ENCODE assay signal across 30 cellular contexts in genomic region chr7:141232286-141233051, GRCh38.
"Had no signal": no experiment of that assay in that cellular context is flagged by ENCODE, and none has a peak within 500 bp of the region (broad histone marks: within the 10 kb centered on the region; RNA-seq: fewer than 3 reads in every experiment).

No MANE protein-coding gene starts in this region.

- H3K9ac ChIP-seq: parathyroid adenoma had no signal

- H3K4me1 ChIP-seq: psoas muscle, sigmoid colon, spleen, suprapubic skin, testis, tibial artery, transverse colon, upper lobe of left lung, vagina had no signal

- H3K27ac Mint-ChIP-seq: naive thymus-derived CD8-positive, alpha-beta T cell; natural killer cell treated with Interleukin-12 subunit alpha and Interleukin-12 subunit beta and Interleukin-15 and Interleukin-18, amount 100 ng/mL, for 72 hours; nephron progenitor cell; progenitor cell of endocrine pancreas; stimulated activated memory B cell treated with anti-CD40 and anti-IgM and Interleukin-4, amounts not matched to agents 10 μg/mL and 1 μg/mL and 100 μg/mL, for 72 hours; stimulated activated naive CD8-positive, alpha-beta T cell treated with anti-CD3 and anti-CD28 coated beads, Interleukin-15, amount 100 ng/mL, for 72 hours had no signal

- H3K9me3 ChIP-seq: neutrophil, psoas muscle, right lobe of liver, sigmoid colon, spleen, suprapubic skin, testis, tibial artery, transverse colon, upper lobe of left lung, vagina had no signal

- H3K36me3 ChIP-seq: neutrophil, right lobe of liver, sigmoid colon, spleen, suprapubic skin, tibial artery, transverse colon, upper lobe of left lung, vagina had no signal

- H3K9me3 Mint-ChIP-seq: naive thymus-derived CD8-positive, alpha-beta T cell; natural killer cell treated with Interleukin-12 subunit alpha and Interleukin-12 subunit beta and Interleukin-15 and Interleukin-18, amount 100 ng/mL, for 72 hours; nephron progenitor cell; neural crest cell; stimulated activated memory B cell treated with anti-CD40 and anti-IgM and Interleukin-4, amounts not matched to agents 10 μg/mL and 1 μg/mL and 100 μg/mL, for 72 hours; stimulated activated naive CD8-positive, alpha-beta T cell treated with anti-CD3 and anti-CD28 coated beads, Interleukin-15, amount 100 ng/mL, for 72 hours had no signal

- H3K27ac ChIP-seq: neutrophil, parathyroid adenoma, psoas muscle, right lobe of liver, sigmoid colon, skin epidermis, spleen, suprapubic skin, testis, tibial artery, transverse colon, upper lobe of left lung, vagina had no signal

- H3K4me3 ChIP-seq: psoas muscle, right lobe of liver, sigmoid colon, skin epidermis, smooth muscle cell, spleen, suprapubic skin, testis, tibial artery, transverse colon, upper lobe of left lung, vagina had no signal

- H3K4me3 Mint-ChIP-seq: naive thymus-derived CD8-positive, alpha-beta T cell; natural killer cell treated with Interleukin-12 subunit alpha and Interleukin-12 subunit beta and Interleukin-15 and Interleukin-18, amount 100 ng/mL, for 72 hours; nephron progenitor cell; neural crest cell; stimulated activated memory B cell treated with anti-CD40 and anti-IgM and Interleukin-4, amounts not matched to agents 10 μg/mL and 1 μg/mL and 100 μg/mL, for 72 hours; stimulated activated naive CD8-positive, alpha-beta T cell treated with anti-CD3 and anti-CD28 coated beads, Interleukin-15, amount 100 ng/mL, for 72 hours had no signal

- H3K4me2 ChIP-seq: smooth muscle cell had no signal

- DNase-seq: naive thymus-derived CD8-positive, alpha-beta T cell; nephron progenitor cell; posterior cingulate gyrus; psoas muscle; right cardiac atrium; right lobe of liver; sigmoid colon; spleen; stimulated activated CD4-positive, alpha-beta T cell treated with anti-CD3 and anti-CD28 coated beads, Interleukin-12 subunit alpha, Interleukin-12 subunit beta, amount 100 ng/mL, for 4 hours; stimulated activated CD4-positive, alpha-beta T cell treated with anti-CD3 and anti-CD28 coated beads, Interleukin-1b, Interleukin-23, amount 100 ng/mL, for 48 hours; stimulated activated CD4-positive, alpha-beta T cell treated with anti-CD3 and anti-CD28 coated beads, Interleukin-4, amount 100 ng/mL, for 1 hour; stimulated activated CD4-positive, alpha-beta T cell treated with anti-CD3 and anti-CD28 coated beads, Interleukin-4, amount 100 ng/mL, for 4 hours; stimulated activated CD8-positive, alpha-beta memory T cell treated with anti-CD3 and anti-CD28 coated beads, Interleukin-4, amount 100 ng/mL, for 48 hours; stimulated activated naive CD4-positive, alpha-beta T cell; stimulated activated naive CD8-positive, alpha-beta T cell treated with anti-CD3 and anti-CD28 coated beads, Interleukin-15, amount 100 ng/mL, for 72 hours; stimulated activated naive CD8-positive, alpha-beta T cell treated with anti-CD3 and anti-CD28 coated beads, Interleukin-15, Interleukin-2, amounts not matched to agents 100 U/mL and 50 U/mL, for 24 hours; testis; tibial artery; transverse colon; upper lobe of left lung had no signal

- ATAC-seq: naive thymus-derived CD8-positive, alpha-beta T cell; natural killer cell treated with Interleukin-12 subunit alpha and Interleukin-12 subunit beta and Interleukin-15 and Interleukin-18, amount 100 ng/mL, for 72 hours; stimulated activated memory B cell treated with anti-CD40 and anti-IgM and Interleukin-4, amounts not matched to agents 10 μg/mL and 1 μg/mL and 100 μg/mL, for 72 hours; stimulated activated naive CD8-positive, alpha-beta T cell treated with anti-CD3 and anti-CD28 coated beads, Interleukin-15, amount 100 ng/mL, for 72 hours; stimulated activated naive CD8-positive, alpha-beta T cell treated with anti-CD3 and anti-CD28 coated beads, Interleukin-15, Interleukin-2, amounts not matched to agents 100 U/mL and 50 U/mL, for 24 hours had no signal

- H3K36me3 Mint-ChIP-seq: naive thymus-derived CD8-positive, alpha-beta T cell; natural killer cell treated with Interleukin-12 subunit alpha and Interleukin-12 subunit beta and Interleukin-15 and Interleukin-18, amount 100 ng/mL, for 72 hours; stimulated activated memory B cell treated with anti-CD40 and anti-IgM and Interleukin-4, amounts not matched to agents 10 μg/mL and 1 μg/mL and 100 μg/mL, for 72 hours had no signal

- H3K27me3 ChIP-seq: neutrophil, right lobe of liver, sigmoid colon, suprapubic skin, testis, tibial artery, transverse colon, upper lobe of left lung, vagina had no signal

- H3K27me3 Mint-ChIP-seq: progenitor cell of endocrine pancreas had no signal

- H2AFZ ChIP-seq: parathyroid adenoma had no signal

- H3K4me1 Mint-ChIP-seq: naive thymus-derived CD8-positive, alpha-beta T cell; stimulated activated memory B cell treated with anti-CD40 and anti-IgM and Interleukin-4, amounts not matched to agents 10 μg/mL and 1 μg/mL and 100 μg/mL, for 72 hours; stimulated activated naive CD8-positive, alpha-beta T cell treated with anti-CD3 and anti-CD28 coated beads, Interleukin-15, amount 100 ng/mL, for 72 hours had no signal
